26 cellular contexts compared by ENCODE assay signal in the genomic region with DNA sequence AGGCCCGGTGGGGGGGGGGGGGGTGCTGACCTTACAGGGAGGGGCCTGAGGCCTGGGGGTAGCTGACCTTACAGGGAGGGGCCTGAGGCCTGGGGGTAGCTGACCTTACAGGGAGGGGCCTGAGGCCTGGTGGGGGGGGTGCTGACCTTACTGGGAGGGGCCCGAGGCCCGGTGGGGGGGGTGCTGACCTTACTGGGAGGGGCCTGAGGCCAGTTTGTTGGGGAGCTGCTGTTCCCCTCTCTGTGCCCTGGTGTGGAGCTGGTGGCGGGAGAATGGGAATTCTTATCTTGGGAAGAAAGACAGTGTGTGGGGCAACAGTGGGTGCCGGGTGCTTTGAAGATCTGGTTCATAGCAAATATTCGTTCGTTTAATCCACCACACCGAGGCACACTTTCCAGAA. TPM values are rescaled to one million over a fixed set of nuclear protein-coding genes. Genes with fewer than 3 reads are reported as not detected.
"Had no signal": no experiment of that assay in that cellular context is flagged by ENCODE, and none has a peak within 500 bp of the region (broad histone marks: within the 10 kb centered on the region; RNA-seq: fewer than 3 reads in every experiment).

No MANE protein-coding gene starts in this region.

- H3K79me2 ChIP-seq: hepatocyte, parathyroid adenoma had no signal

- H3K9me3 Mint-ChIP-seq: dendritic cell treated with granulocyte-macrophage colony-stimulating factor and Interleukin-4, amounts not matched to agents 40 ng/mL and 50 ng/mL, for 4 days; endodermal cell; memory B cell; natural killer cell; stimulated activated memory B cell treated with anti-CD40 and anti-IgM and Interleukin-4, amounts not matched to agents 10 μg/mL and 1 μg/mL and 100 μg/mL, for 72 hours; stimulated activated naive CD8-positive, alpha-beta T cell treated with anti-CD3 and anti-CD28 coated beads, Interleukin-15, Interleukin-2, amounts not matched to agents 100 ng/mL and 50 ng/mL, for 24 hours had no signal

- H3K9ac ChIP-seq: parathyroid adenoma had no signal

- H3K9me3 ChIP-seq: colonic mucosa, gastrocnemius medialis, heart left ventricle, prostate gland, right atrium auricular region, sigmoid colon, thoracic aorta, tibial nerve, upper lobe of left lung, uterus had no signal

- H2AFZ ChIP-seq: hepatocyte, parathyroid adenoma had no signal

- H3K4me3 Mint-ChIP-seq: dendritic cell treated with granulocyte-macrophage colony-stimulating factor and Interleukin-4, amounts not matched to agents 40 ng/mL and 50 ng/mL, for 4 days; endodermal cell; memory B cell; natural killer cell; stimulated activated memory B cell treated with anti-CD40 and anti-IgM and Interleukin-4, amounts not matched to agents 10 μg/mL and 1 μg/mL and 100 μg/mL, for 72 hours; stimulated activated naive CD8-positive, alpha-beta T cell treated with anti-CD3 and anti-CD28 coated beads, Interleukin-15, Interleukin-2, amounts not matched to agents 100 ng/mL and 50 ng/mL, for 24 hours had no signal

- H3K4me2 ChIP-seq: hepatocyte had no signal

- H3K27me3 ChIP-seq: colonic mucosa, right atrium auricular region, upper lobe of left lung, uterus had no signal

- DNase-seq: colonic mucosa; effector CD8-positive, alpha-beta T cell; endodermal cell; gastrocnemius medialis; kidney glomerular epithelial cell; left ventricle myocardium superior; natural killer cell; sigmoid colon; stimulated activated CD4-positive, alpha-beta T cell treated with anti-CD3 and anti-CD28 coated beads, Interleukin-4, amount 100 ng/mL, for 4 hours; upper lobe of left lung; uterus had no signal

- H3K27ac ChIP-seq: colonic mucosa, epithelial cell of prostate, gastrocnemius medialis, heart left ventricle, parathyroid adenoma, prostate gland, right atrium auricular region, sigmoid colon, thoracic aorta, upper lobe of left lung, uterus had no signal

- H3K4me3 ChIP-seq: colonic mucosa, gastrocnemius medialis, heart left ventricle, hepatocyte, lung, prostate gland, right atrium auricular region, sigmoid colon, tibial nerve, upper lobe of left lung, uterus had no signal

- H3K36me3 Mint-ChIP-seq: memory B cell; natural killer cell; stimulated activated memory B cell treated with anti-CD40 and anti-IgM and Interleukin-4, amounts not matched to agents 10 μg/mL and 1 μg/mL and 100 μg/mL, for 72 hours had no signal

- H3K4me1 ChIP-seq: colonic mucosa, gastrocnemius medialis, parathyroid adenoma, prostate gland, right atrium auricular region, sigmoid colon, tibial nerve, uterus had no signal

- H3K27ac Mint-ChIP-seq: dendritic cell treated with granulocyte-macrophage colony-stimulating factor and Interleukin-4, amounts not matched to agents 40 ng/mL and 50 ng/mL, for 4 days; endodermal cell; memory B cell; natural killer cell; stimulated activated memory B cell treated with anti-CD40 and anti-IgM and Interleukin-4, amounts not matched to agents 10 μg/mL and 1 μg/mL and 100 μg/mL, for 72 hours; stimulated activated naive CD8-positive, alpha-beta T cell treated with anti-CD3 and anti-CD28 coated beads, Interleukin-15, Interleukin-2, amounts not matched to agents 100 ng/mL and 50 ng/mL, for 24 hours had no signal

- H3K36me3 ChIP-seq: colonic mucosa, gastrocnemius medialis, heart left ventricle, prostate gland, right atrium auricular region, sigmoid colon, thoracic aorta, tibial nerve, upper lobe of left lung, uterus had no signal

- H3K27me3 Mint-ChIP-seq: stimulated activated naive CD8-positive, alpha-beta T cell treated with anti-CD3 and anti-CD28 coated beads, Interleukin-15, Interleukin-2, amounts not matched to agents 100 ng/mL and 50 ng/mL, for 24 hours had no signal

- H3K4me1 Mint-ChIP-seq: memory B cell; natural killer cell; stimulated activated memory B cell treated with anti-CD40 and anti-IgM and Interleukin-4, amounts not matched to agents 10 μg/mL and 1 μg/mL and 100 μg/mL, for 72 hours had no signal

- ATAC-seq: esophagus mucosa; gastrocnemius medialis; heart left ventricle; left ventricle myocardium superior; natural killer cell; stimulated activated memory B cell treated with anti-CD40 and anti-IgM and Interleukin-4, amounts not matched to agents 10 μg/mL and 1 μg/mL and 100 μg/mL, for 72 hours had no signal

RNA-seq across cellular contexts. Expression of a gene that starts 46.6 kb away (rescaled TPM):
- total RNA-seq: skeletal muscle tissue, thoracic aorta had no signal
